In the genomic region with DNA sequence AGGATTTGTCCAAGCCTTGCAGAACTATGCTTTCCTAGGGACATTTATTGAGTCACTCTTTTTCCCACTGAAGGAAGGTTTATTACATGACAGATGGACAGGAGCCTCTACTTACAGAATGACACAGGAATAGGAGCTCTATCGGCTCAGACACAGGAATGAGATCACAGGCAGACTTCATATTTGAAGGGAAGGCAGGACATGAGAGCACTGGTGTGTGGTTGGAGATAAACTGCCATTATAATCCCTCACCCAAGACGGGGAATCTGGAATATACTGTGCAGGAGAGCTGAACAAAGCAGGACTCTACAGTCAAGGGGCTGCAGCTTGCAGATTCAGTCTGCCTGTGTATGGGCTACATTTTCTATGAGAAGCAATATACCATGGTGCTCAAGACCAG, we compare ENCODE assay signal across 32 cellular contexts. TPM values are rescaled to one million over a fixed set of nuclear protein-coding genes. Genes with fewer than 3 reads are reported as not detected.
"Had no signal": no experiment of that assay in that cellular context is flagged by ENCODE, and none has a peak within 500 bp of the region (broad histone marks: within the 10 kb centered on the region; RNA-seq: fewer than 3 reads in every experiment).

No MANE protein-coding gene starts in this region.

- H3K4me3 Mint-ChIP-seq: naive thymus-derived CD4-positive, alpha-beta T cell; nephron progenitor cell; stimulated activated memory B cell treated with anti-CD40 and anti-IgM and Interleukin-4, amounts not matched to agents 10 μg/mL and 1 μg/mL and 100 μg/mL, for 72 hours; stimulated activated naive CD8-positive, alpha-beta T cell treated with anti-CD3 and anti-CD28 coated beads, Interleukin-15, amount 100 ng/mL, for 72 hours had no signal

- H3K9me3 Mint-ChIP-seq: nephron progenitor cell; stimulated activated memory B cell treated with anti-CD40 and anti-IgM and Interleukin-4, amounts not matched to agents 10 μg/mL and 1 μg/mL and 100 μg/mL, for 72 hours; stimulated activated naive CD8-positive, alpha-beta T cell treated with anti-CD3 and anti-CD28 coated beads, Interleukin-15, amount 100 ng/mL, for 72 hours had no signal

- H3K27me3 Mint-ChIP-seq: stimulated activated memory B cell treated with anti-CD40 and anti-IgM and Interleukin-4, amounts not matched to agents 10 μg/mL and 1 μg/mL and 100 μg/mL, for 72 hours; stimulated activated naive CD8-positive, alpha-beta T cell treated with anti-CD3 and anti-CD28 coated beads, Interleukin-15, amount 100 ng/mL, for 72 hours had no signal

- H3K27ac Mint-ChIP-seq: naive thymus-derived CD4-positive, alpha-beta T cell; nephron progenitor cell; stimulated activated memory B cell treated with anti-CD40 and anti-IgM and Interleukin-4, amounts not matched to agents 10 μg/mL and 1 μg/mL and 100 μg/mL, for 72 hours had no signal

- H3K27ac ChIP-seq: dorsolateral prefrontal cortex, heart left ventricle, psoas muscle, right lobe of liver, spleen, testis, tibial nerve, upper lobe of right lung, vagina had no signal

- H3K4me1 ChIP-seq: heart left ventricle, psoas muscle, right lobe of liver, spleen, tibial nerve, upper lobe of right lung, vagina had no signal

- DNase-seq: dorsolateral prefrontal cortex; effector memory CD4-positive, alpha-beta T cell; heart left ventricle; hypothalamus; kidney glomerular epithelial cell; mammary epithelial cell; naive thymus-derived CD4-positive, alpha-beta T cell; nephron progenitor cell; psoas muscle; retina; right lobe of liver; spleen; stimulated activated CD4-positive, alpha-beta T cell treated with anti-CD3 and anti-CD28 coated beads, Interleukin-15, amount 100 ng/mL, for 24 hours; stimulated activated CD4-positive, alpha-beta T cell treated with anti-CD3 and anti-CD28 coated beads, Interleukin-1b, Interleukin-23, amount 100 ng/mL, for 48 hours; stimulated activated CD4-positive, alpha-beta T cell treated with anti-CD3 and anti-CD28 coated beads, Interleukin-4, amount 100 ng/mL, for 24 hours; stimulated activated naive CD8-positive, alpha-beta T cell treated with anti-CD3 and anti-CD28 coated beads, Interleukin-15, amount 100 ng/mL, for 72 hours; testis; upper lobe of right lung had no signal

- H3K4me3 ChIP-seq: dorsolateral prefrontal cortex, heart left ventricle, psoas muscle, right lobe of liver, spleen, testis, tibial nerve, upper lobe of right lung, vagina had no signal

- H3K36me3 ChIP-seq: heart left ventricle, neutrophil, right lobe of liver, spleen, tibial nerve, upper lobe of right lung, vagina had no signal

- H3K4me1 Mint-ChIP-seq: stimulated activated memory B cell treated with anti-CD40 and anti-IgM and Interleukin-4, amounts not matched to agents 10 μg/mL and 1 μg/mL and 100 μg/mL, for 72 hours had no signal

- ATAC-seq: esophagus mucosa; heart left ventricle; naive thymus-derived CD4-positive, alpha-beta T cell; psoas muscle; stimulated activated memory B cell treated with anti-CD40 and anti-IgM and Interleukin-4, amounts not matched to agents 10 μg/mL and 1 μg/mL and 100 μg/mL, for 72 hours; stimulated activated naive CD8-positive, alpha-beta T cell treated with anti-CD3 and anti-CD28 coated beads, Interleukin-15, amount 100 ng/mL, for 72 hours had no signal

- H3K9me3 ChIP-seq: heart left ventricle, neutrophil, psoas muscle, right lobe of liver, spleen, testis, tibial nerve, upper lobe of right lung, vagina had no signal

- H3K27me3 ChIP-seq: dorsolateral prefrontal cortex, heart left ventricle, neutrophil, right lobe of liver, spleen, testis, tibial nerve, upper lobe of right lung, vagina had no signal

- H3K36me3 Mint-ChIP-seq: stimulated activated memory B cell treated with anti-CD40 and anti-IgM and Interleukin-4, amounts not matched to agents 10 μg/mL and 1 μg/mL and 100 μg/mL, for 72 hours had no signal

RNA-seq across cellular contexts. Expression of a gene that starts 26.8 kb away (rescaled TPM):
- total RNA-seq: dorsolateral prefrontal cortex, fibroblast of lung, frontal cortex, glomerular endothelial cell, heart left ventricle, left lobe of liver, lower leg skin, mammary epithelial cell, mesenteric fat pad, mononuclear cell, osteoblast, psoas muscle, right lobe of liver, spleen, subcutaneous adipose tissue, testis, tibial nerve, upper lobe of right lung, vagina had no signal
- polyA plus RNA-seq: fibroblast of lung; heart left ventricle; mammary epithelial cell; naive thymus-derived CD4-positive, alpha-beta T cell; psoas muscle; spleen had no signal

RNA-seq across cellular contexts. Expression of a gene that starts 54.6 kb away (rescaled TPM):
- total RNA-seq: esophagus mucosa, fibroblast of lung, frontal cortex, glomerular endothelial cell, heart left ventricle, left lobe of liver, lower leg skin, mammary epithelial cell, mesenteric fat pad, psoas muscle, right lobe of liver, subcutaneous adipose tissue, testis, tibial nerve, upper lobe of right lung, vagina had no signal
- polyA plus RNA-seq: fibroblast of lung; heart left ventricle; mammary epithelial cell; naive thymus-derived CD4-positive, alpha-beta T cell; psoas muscle; spleen had no signal
